Comparison of ENCODE assay signal across 8 cellular contexts in genomic region chr12:48183091-48183875, GRCh38. TPM values are rescaled to one million over a fixed set of nuclear protein-coding genes. Genes with fewer than 3 reads are reported as not detected.
DNase-seq lines count a peak whose midpoint lies in the region; ATAC-seq, FAIRE-seq and TF ChIP-seq lines count a peak whose summit lies in the region.

Gene CCDC184, plus strand, starts transcription at chr12:48183644. Its CDS starts 479 bp downstream, at chr12:48184123.

- DNase-seq in D721Med (ENCODE audit: insufficient read length, low spot score) (peak; percentile 41), SJCRH30 (peak; percentile 94), globus pallidus (ENCODE audit: low spot score) (peak; percentile 81), non-pigmented ciliary epithelial cell (ENCODE audit: low read depth) (peak; percentile 26)
- peak; percentile 70 for DNase-seq in activated naive CD4-positive, alpha-beta T cell treated with anti-CD3 and anti-CD28 coated beads for 36 hours

- H3K9me3 ChIP-seq in SJCRH30 (replicated peaks): no peaks in the 10 kb centered on the region

- H3K27ac ChIP-seq in SJCRH30 (peak within 1 kb of the TSS; percentile 47), temporal lobe (ENCODE audit: low read depth, low read length) (peak within 1 kb of the TSS; percentile 45)

- H3K4me1 ChIP-seq in SJCRH30: peaks cover 15% of the 10 kb centered on the region

- FAIRE-seq in D721Med (lab: Jason Lieb, UNC): no peak

- peak within 1 kb of the TSS; percentile 88 for H3K4me3 Mint-ChIP-seq in activated naive CD4-positive, alpha-beta T cell treated with anti-CD3 and anti-CD28 coated beads for 36 hours

- TF ChIP-seq EP300 in Ishikawa (IDR thresholded peaks at IDR 0.05; ENCODE audit: borderline replicate concordance): no peak

- intact Hi-C loops in activated naive CD4-positive, alpha-beta T cell treated with anti-CD3 and anti-CD28 coated beads for 36 hours (cut with micrococcal nuclease): loop anchor here (1.0 to 5.0 kb wide), 5 partner anchors 15 to 434 kb away; partner anchors contain the start of genes ASB8 and TMEM106C

- H3K27me3 Mint-ChIP-seq in activated naive CD4-positive, alpha-beta T cell treated with anti-CD3 and anti-CD28 coated beads for 36 hours (ENCODE audit: low read depth): peaks cover 15% of the 10 kb centered on the region

- no peak within 1 kb of the TSS for H3K27ac Mint-ChIP-seq in activated naive CD4-positive, alpha-beta T cell treated with anti-CD3 and anti-CD28 coated beads for 36 hours

- H3K27me3 ChIP-seq in SJCRH30: peaks cover 6% of the 10 kb centered on the region; the same call in 1 of the 2 replicates

- peak; percentile 19; the same call in 1 of the 2 replicates for TF ChIP-seq RAD21 in Ishikawa (IDR thresholded peaks at IDR 0.05; ENCODE audit: low read depth)

- no peak for TF ChIP-seq CTCF in D721Med (IDR thresholded peaks at IDR 0.05; ENCODE audit: insufficient read depth, missing control alignments)

- ATAC-seq in GM21515 (IDR thresholded peaks at IDR 0.05; ENCODE audit: unreplicated experiment): peak; percentile 78

- H3K4me3 ChIP-seq in SJCRH30: peak within 1 kb of the TSS; percentile 67

- no peaks in the 10 kb centered on the region for H3K36me3 ChIP-seq in SJCRH30

- CTCF ChIA-PET in activated naive CD4-positive, alpha-beta T cell treated with anti-CD3 and anti-CD28 coated beads for 36 hours (lab: Charles Lee): interaction anchor here (0.5 to 1.5 kb wide), 17 partner anchors 12 to 962 kb away, joined by 3 to 13 read pairs (median 4); partner anchors contain the start of gene ASB8

- H3K36me3 Mint-ChIP-seq in activated naive CD4-positive, alpha-beta T cell treated with anti-CD3 and anti-CD28 coated beads for 36 hours (ENCODE audit: low read depth): no peaks in the 10 kb centered on the region

- H3K4me1 Mint-ChIP-seq in activated naive CD4-positive, alpha-beta T cell treated with anti-CD3 and anti-CD28 coated beads for 36 hours (ENCODE audit: low read depth): peaks cover 12% of the 10 kb centered on the region

- H3K9me3 Mint-ChIP-seq in activated naive CD4-positive, alpha-beta T cell treated with anti-CD3 and anti-CD28 coated beads for 36 hours: no peaks in the 10 kb centered on the region

TF ChIP-seq in Ishikawa, 13 proteins besides CTCF, POLR2A, EP300 and RAD21:
- TF ChIP-seq NFIC (IDR thresholded peaks at IDR 0.05) (no peak), ZBTB7A (IDR thresholded peaks at IDR 0.05; ENCODE audit: low read depth) (peak; percentile 81), CREB1 (IDR thresholded peaks at IDR 0.05; ENCODE audit: low read depth) (peak; percentile 31; the same call in 1 of the 2 replicates)

RNA-seq across cellular contexts. Expression of gene CCDC184, which starts in this region (rescaled TPM):
- 5.1 and 5.6 TPM in 2 replicates for total RNA-seq in SJCRH30 (2014; rRNA removed; shearing (Covaris generic))
- total RNA-seq in activated naive CD4-positive, alpha-beta T cell treated with anti-CD3 and anti-CD28 coated beads for 36 hours: under 1 TPM in 1 of 2 experiments, not detected in 1; 0.14 TPM
- 26.3 TPM for total RNA-seq in temporal lobe

Comparison
In these comparisons a context has a peak if more than half of its experiments do, and no peak if none do; other contexts are left out.
1. Peak in every context shown above with its lines: DNase-seq, ATAC-seq, H3K4me3 ChIP-seq and H3K27ac ChIP-seq.
2. Peak in DNase-seq in activated naive CD4-positive, alpha-beta T cell treated with anti-CD3 and anti-CD28 coated beads for 36 hours; RNA of the gene not detected or under 1 TPM.
3. DNase-seq: peak in every context shown above with its lines; median percentile 94 in SJCRH30; 81 in globus pallidus; 70 in activated naive CD4-positive, alpha-beta T cell treated with anti-CD3 and anti-CD28 coated beads for 36 hours; 41 in D721Med; 26 in non-pigmented ciliary epithelial cell.